33 cellular contexts compared by ENCODE assay signal in genomic region chr2:242044206-242044590, GRCh38.
"Had no signal": no experiment of that assay in that cellular context is flagged by ENCODE, and none has a peak within 500 bp of the region (broad histone marks: within the 10 kb centered on the region; RNA-seq: fewer than 3 reads in every experiment).

No MANE protein-coding gene starts in this region.

- H3K4me1 ChIP-seq: Peyer's patch had no signal

- H3K27ac ChIP-seq: Peyer's patch, RWPE1, WERI-Rb-1 had no signal

- H3K36me3 ChIP-seq: MG63, Peyer's patch, WERI-Rb-1 had no signal

- ATAC-seq: activated CD8-positive, alpha-beta memory T cell treated with anti-CD3 and anti-CD28 coated beads, Interleukin-2, amount 10 ng/mL, durations not matched to agents 7 days and 5 days; activated naive CD8-positive, alpha-beta T cell treated with anti-CD3 and anti-CD28 coated beads, Interleukin-2, amount 50 U/mL, for 24 hours; activated T-cell treated with anti-CD3 and anti-CD28 coated beads, Interleukin-2, amount 50 U/mL, for 4 hours; PC-3; Right ventricle myocardium inferior; SK-N-SH treated with all-trans-retinoic acid at 6 μM for 48 hours had no signal

- H3K4me3 ChIP-seq: MG63, Peyer's patch had no signal

- H3K9me3 ChIP-seq: MG63, Peyer's patch had no signal

- H3K27me3 ChIP-seq: MG63, Peyer's patch had no signal

- DNase-seq: activated CD4-positive, alpha-beta memory T cell treated with anti-CD3 and anti-CD28 coated beads, Interleukin-2, amount 10 ng/mL, durations not matched to agents 7 days and 5 days; activated CD4-positive, alpha-beta T cell treated with anti-CD3 and anti-CD28 coated beads for 1 hour; activated CD4-positive, alpha-beta T cell treated with anti-CD3 and anti-CD28 coated beads for 48 hours; activated CD4-positive, CD25-positive, alpha-beta regulatory T cell; activated CD8-positive, alpha-beta memory T cell treated with anti-CD3 and anti-CD28 coated beads for 24 hours; activated CD8-positive, alpha-beta memory T cell treated with anti-CD3 and anti-CD28 coated beads, Interleukin-2, amount 10 ng/mL, durations not matched to agents 7 days and 5 days; activated gamma-delta T cell treated with Interleukin-2 at 50 U/mL for 16 hours; activated naive CD4-positive, alpha-beta T cell treated with anti-CD3 and anti-CD28 coated beads for 36 hours; activated naive CD8-positive, alpha-beta T cell treated with anti-CD3 and anti-CD28 coated beads, Interleukin-2, amount 50 U/mL, for 24 hours; activated T-cell treated with anti-CD3 and anti-CD28 coated beads, Interleukin-2, amount 50 U/mL, for 4 hours; central memory CD4-positive, alpha-beta T cell; Kasumi-1; KG1; MG63; NCI-H1048; NCI-H1105 treated with DMSO at 0.1 percent for 48 hours; NCI-H1436; NCI-H1694; NCI-H1930; NCI-H2081 treated with DMSO at 0.1 percent for 48 hours; NCI-H345; NCI-H524 treated with DMSO at 0.1 percent for 48 hours; NK-92 treated with Interleukin-12 subunit alpha and Interleukin-12 subunit beta, amount 100 ng/mL, for 24 hours; PC-3; SIG-M5; SW 1271; T-helper 1 cell; T1000; WERI-Rb-1 had no signal
